Comparison of ENCODE assay signal across 21 cellular contexts in the genomic region with DNA sequence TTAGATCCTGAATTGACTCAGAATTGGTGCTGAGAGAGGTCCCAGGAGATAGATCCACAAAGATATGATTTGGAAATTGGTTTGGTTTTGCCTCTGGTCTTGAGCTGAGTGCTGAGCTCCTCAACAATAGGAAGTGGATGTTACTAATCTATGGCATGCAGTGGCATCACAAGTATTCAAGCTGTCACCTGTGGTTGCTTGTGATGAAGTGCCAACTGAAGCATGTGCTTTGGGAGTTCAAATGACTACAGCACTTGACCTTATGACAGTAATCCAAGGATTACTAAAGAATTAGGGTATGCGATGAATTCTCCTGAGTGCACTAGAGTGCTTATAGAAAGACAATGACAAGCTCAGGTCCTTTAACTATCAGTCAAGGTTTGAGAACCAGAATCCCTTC.
"Had no signal": no experiment of that assay in that cellular context is flagged by ENCODE, and none has a peak within 500 bp of the region (broad histone marks: within the 10 kb centered on the region; RNA-seq: fewer than 3 reads in every experiment).

No MANE protein-coding gene starts in this region.

- H3K36me3 ChIP-seq: ascending aorta, MG63, SJSA1 had no signal

- H3K27me3 Mint-ChIP-seq: activated CD8-positive, alpha-beta T cell treated with anti-CD3 and anti-CD28 coated beads for 36 hours; activated naive CD8-positive, alpha-beta T cell treated with anti-CD3 and anti-CD28 coated beads, Interleukin-2, amount 50 U/mL, for 24 hours; activated T-cell treated with anti-CD3 and anti-CD28 coated beads, Interleukin-2, amount 50 U/mL, for 24 hours had no signal

- H3K4me3 ChIP-seq: ascending aorta, body of pancreas, MG63, SJSA1 had no signal

- H3K4me3 Mint-ChIP-seq: activated CD8-positive, alpha-beta T cell treated with anti-CD3 and anti-CD28 coated beads for 36 hours; activated naive CD8-positive, alpha-beta T cell treated with anti-CD3 and anti-CD28 coated beads, Interleukin-2, amount 50 U/mL, for 24 hours; activated T-cell treated with anti-CD3 and anti-CD28 coated beads, Interleukin-2, amount 50 U/mL, for 24 hours; activated T-helper 1 cell treated with anti-CD3 and anti-CD28 coated beads, Interleukin-12 subunit alpha, Interleukin-12 subunit beta, Interleukin-2, Interleukin-4 antibody, amounts not matched to agents 30 ng/mL and 10 ng/mL and 1 ng/mL, durations not matched to agents 14 hours and 24 hours and 36 hours; T-helper 1 cell treated with Interleukin-12 subunit alpha and Interleukin-12 subunit beta and Interleukin-4 antibody, amounts not matched to agents 30 μg/mL and 1 μg/mL, for 36 hours had no signal

- H3K4me1 Mint-ChIP-seq: activated naive CD8-positive, alpha-beta T cell treated with anti-CD3 and anti-CD28 coated beads, Interleukin-2, amount 50 U/mL, for 24 hours had no signal

- H3K9me3 ChIP-seq: ascending aorta, body of pancreas, MG63, SJSA1 had no signal

- ATAC-seq: activated CD4-positive, CD25-positive, alpha-beta regulatory T cell treated with anti-CD3 and anti-CD28 coated beads, Interleukin-2, amount 50 U/mL, for 24 hours; activated CD8-positive, alpha-beta T cell treated with anti-CD3 and anti-CD28 coated beads for 36 hours; activated naive CD4-positive, alpha-beta T cell treated with anti-CD3 and anti-CD28 coated beads, Interleukin-2, amount 50 U/mL, for 72 hours; activated naive CD8-positive, alpha-beta T cell treated with anti-CD3 and anti-CD28 coated beads, Interleukin-2, amount 50 U/mL, for 24 hours; body of pancreas had no signal

- DNase-seq: activated CD4-positive, alpha-beta T cell treated with anti-CD3 and anti-CD28 coated beads for 4 hours; activated CD8-positive, alpha-beta memory T cell treated with anti-CD3 and anti-CD28 coated beads, Interleukin-2, amount 50 U/mL, for 4 hours; activated CD8-positive, alpha-beta T cell treated with anti-CD3 and anti-CD28 coated beads for 36 hours; activated effector memory CD4-positive, alpha-beta T cell treated with Interleukin-2 at 50 U/mL for 16 hours; activated naive CD4-positive, alpha-beta T cell treated with Interleukin-2 at 50 U/mL for 16 hours; activated naive CD8-positive, alpha-beta T cell treated with anti-CD3 and anti-CD28 coated beads, Interleukin-2, amount 50 U/mL, for 24 hours; activated T-cell treated with anti-CD3 and anti-CD28 coated beads, Interleukin-2, amount 50 U/mL, for 24 hours; amniotic stem cell; body of pancreas; central memory CD4-positive, alpha-beta T cell; MG63; NCI-H1105; NCI-H1436; NCI-H2171 treated with DMSO at 0.1 percent for 48 hours; NCI-H526 treated with DMSO at 0.1 percent for 48 hours had no signal

- H3K27me3 ChIP-seq: ascending aorta, body of pancreas, MG63, SJSA1 had no signal

- H3K27ac ChIP-seq: ascending aorta, body of pancreas, SJSA1 had no signal

- H3K27ac Mint-ChIP-seq: activated CD8-positive, alpha-beta T cell treated with anti-CD3 and anti-CD28 coated beads for 36 hours; activated naive CD4-positive, alpha-beta T cell treated with anti-CD3 and anti-CD28 coated beads, Interleukin-2, amount 50 U/mL, for 72 hours; activated naive CD8-positive, alpha-beta T cell treated with anti-CD3 and anti-CD28 coated beads, Interleukin-2, amount 50 U/mL, for 24 hours; activated T-cell treated with anti-CD3 and anti-CD28 coated beads, Interleukin-2, amount 50 U/mL, for 24 hours; activated T-helper 1 cell treated with anti-CD3 and anti-CD28 coated beads, Interleukin-12 subunit alpha, Interleukin-12 subunit beta, Interleukin-2, Interleukin-4 antibody, amounts not matched to agents 30 ng/mL and 10 ng/mL and 1 ng/mL, durations not matched to agents 14 hours and 24 hours and 36 hours; T-helper 1 cell treated with Interleukin-12 subunit alpha and Interleukin-12 subunit beta and Interleukin-4 antibody, amounts not matched to agents 30 μg/mL and 1 μg/mL, for 36 hours had no signal

- H3K4me1 ChIP-seq: ascending aorta, body of pancreas, SJSA1 had no signal
